11 cellular contexts compared by ENCODE assay signal in genomic region chr3:190229632-190230424, GRCh38.
DNase-seq lines count a peak whose midpoint lies in the region; ATAC-seq, FAIRE-seq and TF ChIP-seq lines count a peak whose summit lies in the region.
"Had no signal": no experiment of that assay in that cellular context is flagged by ENCODE, and none has a peak within 500 bp of the region (broad histone marks: within the 10 kb centered on the region; RNA-seq: fewer than 3 reads in every experiment).

No MANE protein-coding gene starts in this region.

- H3K4me3 ChIP-seq in BJ (ENCODE audit: low read depth, low read length): no peak overlapping the region
- no peak overlapping the region for H3K4me3 ChIP-seq in fibroblast of villous mesenchyme (ENCODE audit: low read depth, low read length)
- no peak overlapping the region for H3K4me3 ChIP-seq in uterus
- H3K4me3 ChIP-seq: SK-N-MC had no signal

- DNase-seq in BJ (ENCODE audit: low read depth) (peak; percentile 50), RCC 7860 (ENCODE audit: low spot score) (peak; percentile 68), fibroblast of villous mesenchyme (ENCODE audit: low read depth) (peak; percentile 43), uterus (no peak), COR-L47 (lab: John Stamatoyannopoulos, UW) (no peak), NCI-H524 (lab: John Stamatoyannopoulos, UW) (no peak), GM19240 (ENCODE audit: insufficient read length, low spot score) (no peak)
- DNase-seq: NCI-H1694 treated with DMSO at 0.1 percent for 48 hours, occipital lobe had no signal

- peak overlapping the region in 1 of 2 donors; percentile 30 for H3K27ac ChIP-seq in uterus
- H3K27ac ChIP-seq: SK-N-MC had no signal

- H3K9me3 ChIP-seq in uterus: no peaks in the 10 kb centered on the region

- H3K27me3 ChIP-seq in BJ (ENCODE audit: control insufficient read depth, insufficient read depth, low read length) (no peaks in the 10 kb centered on the region), uterus (no peaks in the 10 kb centered on the region)

- POLR2A ChIA-PET in BJ (lab: Charles Lee): no interaction called here

- H3K36me3 ChIP-seq in BJ (ENCODE audit: control insufficient read depth, insufficient read depth, low read length) (no peaks in the 10 kb centered on the region), uterus (no peaks in the 10 kb centered on the region)

- peak; percentile 64 for ATAC-seq in HG02759 (IDR thresholded peaks at IDR 0.05; ENCODE audit: unreplicated experiment)

- peak; percentile 15 for FAIRE-seq in RCC 7860 (lab: Jason Lieb, UNC)

- intact Hi-C loops in uterus (cut with DNase I; ENCODE audit: low total_unique reads): no loop called here

- H3K4me1 ChIP-seq in uterus: no peaks in the 10 kb centered on the region

- TF ChIP-seq CTCF in BJ (IDR thresholded peaks at IDR 0.05; ENCODE audit: insufficient read depth, low read depth, low read length) (no peak), fibroblast of villous mesenchyme (IDR thresholded peaks at IDR 0.05; ENCODE audit: insufficient read depth, low read depth, low read length) (no peak), uterus (IDR thresholded peaks at IDR 0.05) (no peak)

- TF ChIP-seq POLR2A in uterus (IDR thresholded peaks at IDR 0.05): no peak

- CTCF ChIA-PET in BJ (lab: Yijun Ruan, JAX): interaction anchor here (10.0 kb wide), 1 partner anchor 94 kb away, joined by 109 read pairs; the partner anchor contains the start of gene CLDN1

Comparison
In these comparisons a context has a peak if more than half of its experiments do, and no peak if none do; other contexts are left out.
1. DNase-seq: peak in BJ (single experiment), RCC 7860 (single experiment) and fibroblast of villous mesenchyme (single experiment); none in uterus (0 of 2), COR-L47 (single experiment), NCI-H524 (0 of 2) and GM19240 (single experiment).